Comparison of ENCODE assay signal across 9 cellular contexts in the genomic region with DNA sequence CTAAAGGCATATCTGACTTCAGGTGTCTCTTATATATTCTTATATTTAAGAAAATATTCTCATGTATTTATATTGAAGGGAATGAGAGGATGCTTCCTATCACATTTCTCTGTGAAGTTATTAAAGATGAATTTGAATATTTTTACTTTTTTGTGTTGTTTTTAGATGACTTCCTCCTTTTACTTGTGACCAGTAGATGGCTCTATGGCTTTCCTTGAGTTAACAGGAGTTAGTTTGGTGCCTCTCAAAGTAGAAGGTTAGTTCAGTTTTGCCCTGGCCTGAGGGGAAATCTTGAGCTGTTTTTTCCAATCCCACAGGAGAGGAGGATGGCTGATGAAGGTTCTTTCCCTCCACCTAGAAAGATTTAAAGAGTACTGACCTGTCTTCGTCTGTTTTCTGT.
DNase-seq lines count a peak whose midpoint lies in the region; ATAC-seq, FAIRE-seq and TF ChIP-seq lines count a peak whose summit lies in the region.
"Had no signal": no experiment of that assay in that cellular context is flagged by ENCODE, and none has a peak within 500 bp of the region (broad histone marks: within the 10 kb centered on the region; RNA-seq: fewer than 3 reads in every experiment).

No MANE protein-coding gene starts in this region.

- H3K4me3 ChIP-seq in keratinocyte (ENCODE audit: control insufficient read depth in 2 of 3, extremely low read depth in 1 of 3, insufficient read depth in 2 of 3, low read depth in 1 of 3, low read length in 3 of 3): no peak overlapping the region

- H3K4me2 ChIP-seq in keratinocyte (ENCODE audit: control insufficient read depth, extremely low read depth, insufficient read depth, low read depth, low read length): no peak overlapping the region

- peaks cover 3% of the 10 kb centered on the region for H3K4me1 ChIP-seq in keratinocyte (ENCODE audit: control insufficient read depth, extremely low read depth, insufficient read depth, low read length)

- no peaks in the 10 kb centered on the region for H3K9me1 ChIP-seq in keratinocyte (ENCODE audit: control insufficient read depth, extremely low read depth, insufficient read depth, low read length)

- dilution Hi-C loops in keratinocyte (cut with MboI; ENCODE audit: extremely low pct_ligation_motif_present, low sequenced_read_pairs): no loop called here

- H3K27ac ChIP-seq in keratinocyte (ENCODE audit: control insufficient read depth, insufficient read depth, low read length): no peak overlapping the region

- H3K36me3 ChIP-seq in keratinocyte (ENCODE audit: control insufficient read depth in 2 of 2, extremely low read depth in 1 of 2, insufficient read depth in 2 of 2, low read length in 2 of 2): no peaks in the 10 kb centered on the region

- H3K79me2 ChIP-seq in keratinocyte (ENCODE audit: control insufficient read depth, insufficient read depth, low read length): no peaks in the 10 kb centered on the region

- no peaks in the 10 kb centered on the region for H3K27me3 ChIP-seq in keratinocyte (ENCODE audit: control insufficient read depth, extremely low read depth, insufficient read depth, low read length)

- no peak for FAIRE-seq in D721Med (lab: Jason Lieb, UNC)
- no peak for FAIRE-seq in keratinocyte (lab: Jason Lieb, UNC)

- no peak overlapping the region for H3K9ac ChIP-seq in keratinocyte (ENCODE audit: control insufficient read depth, extremely low read depth, insufficient read depth, low read length)

- ATAC-seq in HG03432 (IDR thresholded peaks at IDR 0.05; ENCODE audit: unreplicated experiment): peak; percentile 52
- no peak for ATAC-seq in GM21423 (IDR thresholded peaks at IDR 0.05; ENCODE audit: unreplicated experiment)

- TF ChIP-seq CTCF in D721Med (IDR thresholded peaks at IDR 0.05; ENCODE audit: insufficient read depth, missing control alignments): peak; percentile 47
- peak; percentile 5 to 44 (median 25) for TF ChIP-seq CTCF in keratinocyte (optimal IDR thresholded peaks at IDR 0.05 in 1 of 3, IDR thresholded peaks at IDR 0.05 in 1 of 3, conservative IDR thresholded peaks at IDR 0.05 in 1 of 3; ENCODE audit: extremely low read depth in 1 of 3, insufficient read depth in 2 of 3, low read length in 3 of 3)

- no peak for DNase-seq in D721Med (ENCODE audit: insufficient read length, low spot score)
- DNase-seq in SK-N-DZ (ENCODE audit: low spot score): peak; percentile 38
- DNase-seq in keratinocyte (ENCODE audit: low read depth, low spot score): no peak
- no peak for DNase-seq in NCI-H187 (lab: John Stamatoyannopoulos, UW)
- DNase-seq in SHP77 treated with DMSO at 0.1 percent for 48 hours (lab: John Stamatoyannopoulos, UW): no peak
- no peak for DNase-seq in glomerular visceral epithelial cell (ENCODE audit: extremely low spot score)
- DNase-seq: activated CD4-positive, CD25-positive, alpha-beta regulatory T cell treated with anti-CD3 and anti-CD28 coated beads, Interleukin-2, amount 50 U/mL, for 72 hours had no signal

- H3K9me3 ChIP-seq in keratinocyte (ENCODE audit: control insufficient read depth, low read depth, low read length): no peaks in the 10 kb centered on the region

- H2AFZ ChIP-seq in keratinocyte (ENCODE audit: control insufficient read depth, low read length): no peak overlapping the region

- no peaks in the 10 kb centered on the region for H4K20me1 ChIP-seq in keratinocyte (ENCODE audit: control insufficient read depth, extremely low read depth, insufficient read depth, low read length)
